ENCODE assay signal across 11 cellular contexts in genomic region chr7:17506090-17506489, GRCh38.
DNase-seq lines count a peak whose midpoint lies in the region; ATAC-seq, FAIRE-seq and TF ChIP-seq lines count a peak whose summit lies in the region.
"Had no signal": no experiment of that assay in that cellular context is flagged by ENCODE, and none has a peak within 500 bp of the region (broad histone marks: within the 10 kb centered on the region; RNA-seq: fewer than 3 reads in every experiment).

No MANE protein-coding gene starts in this region.

- no peaks in the 10 kb centered on the region for H3K9me2 ChIP-seq in Karpas-422 (replicated peaks; ENCODE audit: insufficient read depth, low read length)

- H3K27ac ChIP-seq in heart right ventricle (no peak overlapping the region), Karpas-422 (ENCODE audit: low read length) (no peak overlapping the region)

- H4K20me1 ChIP-seq in Karpas-422 (ENCODE audit: insufficient read depth, low read depth, low read length): no peaks in the 10 kb centered on the region

- 68 to 74% methylated on average over 3 of the region's 3 CpGs for WGBS in heart right ventricle, 2 donors

- H2AFZ ChIP-seq in Karpas-422 (ENCODE audit: low read length): no peak overlapping the region

- FAIRE-seq in bronchial epithelial cell (lab: Jason Lieb, UNC): no peak
- FAIRE-seq: H54 had no signal

- H3K9me3 ChIP-seq in heart right ventricle (no peaks in the 10 kb centered on the region), Karpas-422 (ENCODE audit: low read length) (no peaks in the 10 kb centered on the region)

- no peak overlapping the region for H3K4me2 ChIP-seq in Karpas-422 (ENCODE audit: low read depth, low read length, poor library complexity, severe bottlenecking)

- H3K4me1 ChIP-seq in heart right ventricle (no peaks in the 10 kb centered on the region), Karpas-422 (ENCODE audit: low read length) (no peaks in the 10 kb centered on the region)

- no peak overlapping the region for H3K4me3 ChIP-seq in heart right ventricle
- no peak overlapping the region for H3K4me3 ChIP-seq in bronchial epithelial cell (ENCODE audit: low read depth, low read length)
- H3K4me3 ChIP-seq in Karpas-422 (ENCODE audit: low read length): no peak overlapping the region

- no peaks in the 10 kb centered on the region for H3K27me3 ChIP-seq in heart right ventricle
- no peaks in the 10 kb centered on the region for H3K27me3 ChIP-seq in bronchial epithelial cell (ENCODE audit: control insufficient read depth, insufficient read depth, low read length)
- H3K27me3 ChIP-seq in Karpas-422 (ENCODE audit: low read length): no peaks in the 10 kb centered on the region

- no peak for DNase-seq in Right ventricle myocardium superior
- no peak for DNase-seq in heart right ventricle
- peak; percentile 40 for DNase-seq in bronchial epithelial cell (ENCODE audit: low read depth)
- no peak for DNase-seq in SW 1271 (lab: John Stamatoyannopoulos, UW)
- no peak for DNase-seq in Karpas-422
- no peak for DNase-seq in activated CD4-positive, alpha-beta T cell treated with anti-CD3 and anti-CD28 coated beads for 48 hours
- DNase-seq: activated CD4-positive, CD25-positive, alpha-beta regulatory T cell; mesendoderm had no signal

- TF ChIP-seq CTCF in heart right ventricle (IDR thresholded peaks at IDR 0.05) (no peak), bronchial epithelial cell (IDR thresholded peaks at IDR 0.05; ENCODE audit: insufficient read depth, low read length, severe bottlenecking) (no peak)

- H3K36me3 ChIP-seq in heart right ventricle (no peaks in the 10 kb centered on the region), bronchial epithelial cell (ENCODE audit: control insufficient read depth, insufficient read depth, low read length) (no peaks in the 10 kb centered on the region), Karpas-422 (ENCODE audit: insufficient read depth, low read length) (no peaks in the 10 kb centered on the region)

- ATAC-seq in Right ventricle myocardium superior (ENCODE audit: poor library complexity): peak; percentile 49
- no peak for ATAC-seq in heart right ventricle
- peak; percentile 73 for ATAC-seq in HG03064 (IDR thresholded peaks at IDR 0.05; ENCODE audit: low read depth, unreplicated experiment)
- ATAC-seq in HG03108 (IDR thresholded peaks at IDR 0.05; ENCODE audit: unreplicated experiment): no peak

- H3K9ac ChIP-seq in Karpas-422 (ENCODE audit: low read length): no peak overlapping the region

- no peaks in the 10 kb centered on the region for H3K79me2 ChIP-seq in Karpas-422 (ENCODE audit: low read length)

- intact Hi-C loops in Right ventricle myocardium superior (cut with DNase I): no loop called here
- intact Hi-C loops in heart right ventricle (cut with DNase I): no loop called here

Comparison
In these comparisons a context has a peak if more than half of its experiments do, and no peak if none do; other contexts are left out.
1. ATAC-seq: peak in Right ventricle myocardium superior (single experiment) and HG03064 (single experiment); none in heart right ventricle (0 of 8) and HG03108 (single experiment).